1 cellular context compared by ENCODE assay signal in the genomic region with DNA sequence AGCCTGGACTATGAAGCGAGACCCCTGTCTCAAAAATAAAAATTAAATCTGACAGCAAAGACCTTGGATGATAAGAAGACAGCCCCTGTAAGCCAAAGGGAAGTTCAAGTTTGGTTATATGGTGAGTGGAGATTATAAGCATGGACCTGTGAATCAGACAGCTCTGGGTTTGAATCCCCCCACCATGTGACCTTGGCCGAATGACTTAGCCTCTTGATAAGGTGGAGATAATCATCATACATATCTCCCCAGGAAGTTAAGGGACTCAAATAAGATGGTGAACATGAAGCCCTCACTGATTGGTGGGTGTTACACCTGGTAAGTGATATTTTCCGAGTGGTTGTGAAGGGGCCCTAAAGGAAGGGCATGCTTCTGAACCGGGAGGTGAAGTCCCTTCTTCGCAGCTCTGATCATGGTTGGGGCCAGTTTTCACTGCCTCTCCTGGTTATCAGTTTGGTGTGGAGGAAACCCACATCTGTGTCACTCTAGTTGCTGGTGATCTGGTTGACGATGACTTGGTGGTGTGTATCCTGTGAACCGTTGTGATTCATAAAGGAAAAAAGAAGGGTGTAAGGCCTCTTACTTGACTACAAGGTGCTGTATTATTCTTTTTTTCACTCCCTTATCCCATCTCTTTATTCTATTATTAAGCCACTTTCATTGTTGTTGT.
A peak's percentile ranks its signal among the peaks of the same experiment; 100 is the strongest.
TF ChIP-seq lines count a peak whose summit lies in the region.

No MANE protein-coding gene starts in this region.

TF ChIP-seq in K562, 482 proteins besides CTCF, POLR2A, EP300 and RAD21 (continued from another document):
- TF ChIP-seq, protein P1, sequence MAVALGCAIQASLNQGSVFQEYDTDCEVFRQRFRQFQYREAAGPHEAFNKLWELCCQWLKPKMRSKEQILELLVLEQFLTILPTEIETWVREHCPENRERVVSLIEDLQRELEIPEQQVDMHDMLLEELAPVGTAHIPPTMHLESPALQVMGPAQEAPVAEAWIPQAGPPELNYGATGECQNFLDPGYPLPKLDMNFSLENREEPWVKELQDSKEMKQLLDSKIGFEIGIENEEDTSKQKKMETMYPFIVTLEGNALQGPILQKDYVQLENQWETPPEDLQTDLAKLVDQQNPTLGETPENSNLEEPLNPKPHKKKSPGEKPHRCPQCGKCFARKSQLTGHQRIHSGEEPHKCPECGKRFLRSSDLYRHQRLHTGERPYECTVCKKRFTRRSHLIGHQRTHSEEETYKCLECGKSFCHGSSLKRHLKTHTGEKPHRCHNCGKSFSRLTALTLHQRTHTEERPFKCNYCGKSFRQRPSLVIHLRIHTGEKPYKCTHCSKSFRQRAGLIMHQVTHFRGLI (CRISPR knock-in tag; IDR thresholded peaks at IDR 0.05), result no peak
- TF ChIP-seq, protein P2, sequence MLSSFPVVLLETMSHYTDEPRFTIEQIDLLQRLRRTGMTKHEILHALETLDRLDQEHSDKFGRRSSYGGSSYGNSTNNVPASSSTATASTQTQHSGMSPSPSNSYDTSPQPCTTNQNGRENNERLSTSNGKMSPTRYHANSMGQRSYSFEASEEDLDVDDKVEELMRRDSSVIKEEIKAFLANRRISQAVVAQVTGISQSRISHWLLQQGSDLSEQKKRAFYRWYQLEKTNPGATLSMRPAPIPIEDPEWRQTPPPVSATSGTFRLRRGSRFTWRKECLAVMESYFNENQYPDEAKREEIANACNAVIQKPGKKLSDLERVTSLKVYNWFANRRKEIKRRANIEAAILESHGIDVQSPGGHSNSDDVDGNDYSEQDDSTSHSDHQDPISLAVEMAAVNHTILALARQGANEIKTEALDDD (IDR thresholded peaks at IDR 0.05), result peak; percentile 41; the same call in 1 of the 2 replicates
- TF ChIP-seq ZFX (CRISPR knock-in tag; IDR thresholded peaks at IDR 0.05), result no peak
- TF ChIP-seq, protein P3, sequence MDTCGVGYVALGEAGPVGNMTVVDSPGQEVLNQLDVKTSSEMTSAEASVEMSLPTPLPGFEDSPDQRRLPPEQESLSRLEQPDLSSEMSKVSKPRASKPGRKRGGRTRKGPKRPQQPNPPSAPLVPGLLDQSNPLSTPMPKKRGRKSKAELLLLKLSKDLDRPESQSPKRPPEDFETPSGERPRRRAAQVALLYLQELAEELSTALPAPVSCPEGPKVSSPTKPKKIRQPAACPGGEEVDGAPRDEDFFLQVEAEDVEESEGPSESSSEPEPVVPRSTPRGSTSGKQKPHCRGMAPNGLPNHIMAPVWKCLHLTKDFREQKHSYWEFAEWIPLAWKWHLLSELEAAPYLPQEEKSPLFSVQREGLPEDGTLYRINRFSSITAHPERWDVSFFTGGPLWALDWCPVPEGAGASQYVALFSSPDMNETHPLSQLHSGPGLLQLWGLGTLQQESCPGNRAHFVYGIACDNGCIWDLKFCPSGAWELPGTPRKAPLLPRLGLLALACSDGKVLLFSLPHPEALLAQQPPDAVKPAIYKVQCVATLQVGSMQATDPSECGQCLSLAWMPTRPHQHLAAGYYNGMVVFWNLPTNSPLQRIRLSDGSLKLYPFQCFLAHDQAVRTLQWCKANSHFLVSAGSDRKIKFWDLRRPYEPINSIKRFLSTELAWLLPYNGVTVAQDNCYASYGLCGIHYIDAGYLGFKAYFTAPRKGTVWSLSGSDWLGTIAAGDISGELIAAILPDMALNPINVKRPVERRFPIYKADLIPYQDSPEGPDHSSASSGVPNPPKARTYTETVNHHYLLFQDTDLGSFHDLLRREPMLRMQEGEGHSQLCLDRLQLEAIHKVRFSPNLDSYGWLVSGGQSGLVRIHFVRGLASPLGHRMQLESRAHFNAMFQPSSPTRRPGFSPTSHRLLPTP (IDR thresholded peaks at IDR 0.05; ENCODE audit: borderline replicate concordance, extremely low read depth, insufficient read length), result no peak
